ENCODE assay signal across 19 cellular contexts in the genomic region with DNA sequence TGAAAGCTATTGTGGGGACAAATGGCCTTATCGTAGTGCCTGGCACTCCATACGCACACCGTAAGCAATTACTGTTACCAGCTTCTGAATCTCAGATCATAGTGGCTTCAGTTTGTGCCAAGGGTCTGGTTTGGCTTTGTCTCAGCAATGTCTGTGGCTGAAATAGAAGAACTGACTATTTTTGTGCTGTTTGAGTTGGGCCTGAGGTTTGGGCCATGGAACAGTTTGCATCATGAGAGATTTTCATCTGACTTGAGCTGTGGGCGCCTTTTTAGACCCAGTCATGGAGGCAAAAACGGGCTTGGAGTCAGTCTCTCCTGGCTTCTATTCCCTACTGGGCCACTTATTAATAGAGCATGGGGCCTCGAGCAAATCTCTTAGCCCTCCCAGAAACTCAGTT.
DNase-seq lines count a peak whose midpoint lies in the region; ATAC-seq and TF ChIP-seq lines count a peak whose summit lies in the region.
"Had no signal": no experiment of that assay in that cellular context is flagged by ENCODE, and none has a peak within 500 bp of the region (broad histone marks: within the 10 kb centered on the region; RNA-seq: fewer than 3 reads in every experiment).

No MANE protein-coding gene starts in this region.

- no peak for TF ChIP-seq CTCF in astrocyte of the spinal cord (IDR thresholded peaks at IDR 0.05; ENCODE audit: low read depth, low read length)

- intact Hi-C loops in sciatic nerve (cut with DNase I) (no loop called here), posterior cingulate gyrus (cut with DNase I) (no loop called here)

- no peak for ATAC-seq in stimulated activated naive CD8-positive, alpha-beta T cell treated with anti-CD3 and anti-CD28 coated beads, Interleukin-15, Interleukin-2, amounts not matched to agents 100 U/mL and 50 U/mL, for 24 hours
- ATAC-seq in sciatic nerve: peak; percentile 41
- ATAC-seq: HepG2, left colon, SK-N-SH treated with all-trans-retinoic acid at 6 μM for 48 hours had no signal

- H3K27ac Mint-ChIP-seq in stimulated activated naive CD8-positive, alpha-beta T cell treated with anti-CD3 and anti-CD28 coated beads, Interleukin-15, Interleukin-2, amounts not matched to agents 100 ng/mL and 50 ng/mL, for 24 hours: peak overlapping the region; percentile 11
- H3K27ac Mint-ChIP-seq: type B pancreatic cell had no signal

- H3K4me3 ChIP-seq in astrocyte of the spinal cord (ENCODE audit: low read depth, low read length): no peak overlapping the region
- H3K4me3 ChIP-seq: breast epithelium, skin epidermis had no signal

- no peaks in the 10 kb centered on the region for H3K9me3 Mint-ChIP-seq in stimulated activated naive CD8-positive, alpha-beta T cell treated with anti-CD3 and anti-CD28 coated beads, Interleukin-15, Interleukin-2, amounts not matched to agents 100 ng/mL and 50 ng/mL, for 24 hours
- H3K9me3 Mint-ChIP-seq: type B pancreatic cell had no signal

- no peak for DNase-seq in stimulated activated naive CD8-positive, alpha-beta T cell treated with anti-CD3 and anti-CD28 coated beads, Interleukin-15, Interleukin-2, amounts not matched to agents 100 U/mL and 50 U/mL, for 24 hours
- DNase-seq in astrocyte of the spinal cord (ENCODE audit: low read depth, low spot score) (peak; percentile 33), sciatic nerve (ENCODE audit: low spot score) (no peak), NCI-H146 (lab: John Stamatoyannopoulos, UW) (no peak), NCI-H524 (lab: John Stamatoyannopoulos, UW) (no peak), posterior cingulate gyrus (no peak)
- DNase-seq: activated CD4-positive, CD25-positive, alpha-beta regulatory T cell treated with anti-CD3 and anti-CD28 coated beads, Interleukin-2, amount 50 U/mL, for 72 hours; activated naive CD4-positive, alpha-beta T cell treated with Interleukin-2 at 50 U/mL for 16 hours; H7; Karpas-422; left colon; NCI-H226; Right ventricle myocardium superior had no signal

- in situ Hi-C loops in astrocyte of the spinal cord (cut with HindIII; ENCODE audit: low sequenced_read_pairs): no loop called here

- no peak overlapping the region for H3K4me3 Mint-ChIP-seq in stimulated activated naive CD8-positive, alpha-beta T cell treated with anti-CD3 and anti-CD28 coated beads, Interleukin-15, Interleukin-2, amounts not matched to agents 100 ng/mL and 50 ng/mL, for 24 hours
- H3K4me3 Mint-ChIP-seq: type B pancreatic cell had no signal

- no peaks in the 10 kb centered on the region for H3K27me3 Mint-ChIP-seq in stimulated activated naive CD8-positive, alpha-beta T cell treated with anti-CD3 and anti-CD28 coated beads, Interleukin-15, Interleukin-2, amounts not matched to agents 100 ng/mL and 50 ng/mL, for 24 hours
- H3K27me3 Mint-ChIP-seq: type B pancreatic cell had no signal

- H3K4me1 Mint-ChIP-seq in stimulated activated naive CD8-positive, alpha-beta T cell treated with anti-CD3 and anti-CD28 coated beads, Interleukin-15, Interleukin-2, amounts not matched to agents 100 ng/mL and 50 ng/mL, for 24 hours (ENCODE audit: low read depth): peaks cover 74% of the 10 kb centered on the region

- H3K36me3 Mint-ChIP-seq in stimulated activated naive CD8-positive, alpha-beta T cell treated with anti-CD3 and anti-CD28 coated beads, Interleukin-15, Interleukin-2, amounts not matched to agents 100 ng/mL and 50 ng/mL, for 24 hours (ENCODE audit: low read depth): no peaks in the 10 kb centered on the region
- H3K36me3 Mint-ChIP-seq: type B pancreatic cell had no signal
